In genomic region chr10:103678104-103678526, GRCh38 we compare ENCODE assay signal across 8 cellular contexts.
A peak's percentile ranks its signal among the peaks of the same experiment; 100 is the strongest.
DNase-seq lines count a peak whose midpoint lies in the region; ATAC-seq and TF ChIP-seq lines count a peak whose summit lies in the region.

No MANE protein-coding gene starts in this region.

- peak; percentile 99 for ATAC-seq in activated T-helper 17 cell treated with anti-CD3 and anti-CD28 coated beads, Interleukin-2, amount 50 U/mL, for 72 hours (replicated peaks)
- peak; percentile 94 for ATAC-seq in omental fat pad (ENCODE audit: low FRiP score)

- H3K79me2 ChIP-seq in GM23248 (ENCODE audit: insufficient read depth): peaks cover 44% of the 10 kb centered on the region

- peak overlapping the region; percentile 77 for H3K4me3 ChIP-seq in GM23248
- H3K4me3 ChIP-seq in fibroblast of villous mesenchyme (ENCODE audit: low read depth, low read length): peak overlapping the region; percentile 75
- peak overlapping the region; percentile 33 for H3K4me3 ChIP-seq in suprapubic skin

- H3K27ac ChIP-seq in GM23248 (peak overlapping the region; percentile 100), suprapubic skin (peak overlapping the region; percentile 85)

- no peak for TF ChIP-seq EP300 in suprapubic skin (IDR thresholded peaks at IDR 0.05)

- H3K4me2 ChIP-seq in GM23248 (ENCODE audit: unreplicated experiment): peak overlapping the region; percentile 89

- H3K4me1 ChIP-seq in GM23248 (ENCODE audit: insufficient read depth): peaks cover 56% of the 10 kb centered on the region
- peaks cover 58% of the 10 kb centered on the region for H3K4me1 ChIP-seq in suprapubic skin

- H3K36me3 Mint-ChIP-seq in activated T-helper 17 cell treated with anti-CD3 and anti-CD28 coated beads, Interleukin-2, amount 50 U/mL, for 72 hours (ENCODE audit: low read depth): no peaks in the 10 kb centered on the region

- peak in 1 of 2 donors; percentile 75 for TF ChIP-seq POLR2A in suprapubic skin (IDR thresholded peaks at IDR 0.05)

- H3K36me3 ChIP-seq in GM23248 (ENCODE audit: low read depth) (no peaks in the 10 kb centered on the region), suprapubic skin (no peaks in the 10 kb centered on the region)

- H3F3A ChIP-seq in GM23248 (ENCODE audit: insufficient read depth): peaks cover 41% of the 10 kb centered on the region

- peak overlapping the region; percentile 96 for H3K27ac Mint-ChIP-seq in activated T-helper 17 cell treated with anti-CD3 and anti-CD28 coated beads, Interleukin-2, amount 50 U/mL, for 72 hours

- H3K9me3 Mint-ChIP-seq in activated T-helper 17 cell treated with anti-CD3 and anti-CD28 coated beads, Interleukin-2, amount 50 U/mL, for 72 hours: no peaks in the 10 kb centered on the region

- H3K9me3 ChIP-seq in GM23248 (ENCODE audit: low read depth) (no peaks in the 10 kb centered on the region), suprapubic skin (no peaks in the 10 kb centered on the region)

- no peaks in the 10 kb centered on the region for H3K4me1 Mint-ChIP-seq in activated T-helper 17 cell treated with anti-CD3 and anti-CD28 coated beads, Interleukin-2, amount 50 U/mL, for 72 hours

- H3K4me3 Mint-ChIP-seq in activated T-helper 17 cell treated with anti-CD3 and anti-CD28 coated beads, Interleukin-2, amount 50 U/mL, for 72 hours: peak overlapping the region; percentile 88

- DNase-seq in GF-D8 (lab: John Stamatoyannopoulos, UW) (peak; percentile 56), GM23248 (peak; percentile 99), NCI-H510A treated with DMSO at 0.1 percent for 48 hours (lab: John Stamatoyannopoulos, UW) (peak; percentile 64), fibroblast of villous mesenchyme (ENCODE audit: low read depth) (peak; percentile 100), omental fat pad (ENCODE audit: low spot score) (peak; percentile 84), suprapubic skin (ENCODE audit: low spot score in 2 of 2) (peak; percentile 93 to 95), UCSD-AML1 (lab: John Stamatoyannopoulos, UW; ENCODE audit: unreplicated experiment) (no peak)

- no peaks in the 10 kb centered on the region for H4K20me1 ChIP-seq in GM23248 (ENCODE audit: insufficient read depth)

- WGBS in GM23248 (ENCODE audit: low coverage in 1 of 2, low lambda C conversion rate in 2 of 2, missing lambda C conversion rate in 2 of 2), 2 experiments: 1 to 4% methylated on average over 16 of the region's 16 CpGs
- 12% methylated on average over 6 of the region's 16 CpGs for WGBS in suprapubic skin

- no peaks in the 10 kb centered on the region for H3K27me3 ChIP-seq in GM23248 (replicated peaks; ENCODE audit: insufficient read depth)
- H3K27me3 ChIP-seq in suprapubic skin: no peaks in the 10 kb centered on the region

- in situ Hi-C loops in GM23248 (cut with MboI): no loop called here

- TF ChIP-seq CTCF in fibroblast of villous mesenchyme (IDR thresholded peaks at IDR 0.05; ENCODE audit: insufficient read depth, low read depth, low read length): no peak
- no peak for TF ChIP-seq CTCF in omental fat pad (IDR thresholded peaks at IDR 0.05)
- no peak for TF ChIP-seq CTCF in suprapubic skin (IDR thresholded peaks at IDR 0.05)

- no peaks in the 10 kb centered on the region for H3K9me2 ChIP-seq in GM23248 (ENCODE audit: insufficient read depth)

- no peaks in the 10 kb centered on the region for H3K27me3 Mint-ChIP-seq in activated T-helper 17 cell treated with anti-CD3 and anti-CD28 coated beads, Interleukin-2, amount 50 U/mL, for 72 hours

- H3K9ac ChIP-seq in GM23248: peak overlapping the region; percentile 99

- no peak overlapping the region for H2AFZ ChIP-seq in GM23248
